In the genomic region with DNA sequence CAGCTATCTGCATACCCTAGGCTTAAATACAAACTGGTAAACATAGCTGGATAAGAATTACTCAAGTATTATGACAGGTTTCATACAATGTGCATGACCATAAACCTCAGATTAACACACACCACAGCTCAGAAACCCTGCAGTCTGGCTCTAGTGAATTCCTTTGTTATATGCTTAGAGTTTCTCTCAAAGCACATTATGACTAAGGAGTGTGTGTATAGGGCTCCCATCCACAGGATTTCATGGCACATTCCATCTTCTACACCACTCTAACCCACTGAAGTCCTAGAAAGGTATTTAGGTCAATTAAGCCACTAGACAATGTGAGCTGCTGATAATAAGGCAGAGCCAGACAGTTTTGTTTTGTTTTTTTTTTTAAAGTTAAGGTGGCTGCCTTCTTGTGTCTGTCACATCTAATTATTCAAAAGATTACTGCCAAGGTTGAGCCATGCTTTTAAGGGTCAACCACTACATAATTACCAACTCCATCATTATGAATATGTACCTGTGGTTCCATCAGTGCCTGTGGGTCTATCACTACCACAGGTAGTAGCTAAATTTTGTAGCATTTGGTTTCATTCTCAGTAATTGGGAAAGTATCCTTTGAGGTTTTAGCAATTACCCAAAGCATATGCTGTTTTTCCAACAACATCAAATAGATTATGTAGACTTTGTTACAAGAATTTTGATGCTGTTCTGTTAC, we compare ENCODE assay signal across 10 cellular contexts.
DNase-seq lines count a peak whose midpoint lies in the region; ATAC-seq and TF ChIP-seq lines count a peak whose summit lies in the region.
"Had no signal": no experiment of that assay in that cellular context is flagged by ENCODE, and none has a peak within 500 bp of the region (broad histone marks: within the 10 kb centered on the region; RNA-seq: fewer than 3 reads in every experiment).

No MANE protein-coding gene starts in this region.

- no peak for TF ChIP-seq CTCF in activated CD8-positive, alpha-beta T cell treated with anti-CD3 and anti-CD28 coated beads for 36 hours (IDR thresholded peaks at IDR 0.05)
- no peak for TF ChIP-seq CTCF in endodermal cell (conservative IDR thresholded peaks at IDR 0.05)

- peak; percentile 27 for ATAC-seq in activated CD8-positive, alpha-beta T cell treated with anti-CD3 and anti-CD28 coated beads for 36 hours
- ATAC-seq in activated CD8-positive, alpha-beta T cell treated with anti-CD3 and anti-CD28 coated beads, Interleukin-2, amount 10 ng/mL, durations not matched to agents 7 days and 5 days: no peak
- peak; percentile 78 for ATAC-seq in HG03342 (IDR thresholded peaks at IDR 0.05; ENCODE audit: unreplicated experiment)

- H3K4me1 ChIP-seq in endodermal cell (ENCODE audit: control insufficient read depth, insufficient read depth, low read length): peaks cover 2% of the 10 kb centered on the region
- H3K4me1 ChIP-seq: BLaER1 treated with 17β-estradiol and CSF1 and Interleukin-3, amounts not matched to agents 10 nM and 100 nM had no signal

- intact Hi-C loops in activated CD8-positive, alpha-beta T cell treated with anti-CD3 and anti-CD28 coated beads for 36 hours (cut with micrococcal nuclease): no loop called here

- DNase-seq in activated CD8-positive, alpha-beta T cell treated with anti-CD3 and anti-CD28 coated beads for 36 hours: no peak
- DNase-seq in activated CD8-positive, alpha-beta T cell treated with anti-CD3 and anti-CD28 coated beads, Interleukin-2, amount 10 ng/mL, durations not matched to agents 7 days and 5 days: no peak
- no peak for DNase-seq in endodermal cell
- DNase-seq in stromal cell of bone marrow (ENCODE audit: low read depth): peak; percentile 34
- no peak for DNase-seq in NCI-H748 treated with DMSO at 0.1 percent for 48 hours (lab: John Stamatoyannopoulos, UW)
- no peak for DNase-seq in SHP77 (lab: John Stamatoyannopoulos, UW)
- no peak for DNase-seq in effector CD8-positive, alpha-beta T cell (lab: John Stamatoyannopoulos, UW)
- DNase-seq: activated CD4-positive, alpha-beta T cell treated with anti-CD3 and anti-CD28 coated beads, Interleukin-2, amount 50 U/mL, for 1 hour had no signal

- no peak overlapping the region for H3K4me3 ChIP-seq in endodermal cell (ENCODE audit: low read length)
- H3K4me3 ChIP-seq: BLaER1 treated with 17β-estradiol and CSF1 and Interleukin-3, amounts not matched to agents 10 nM and 100 nM had no signal

- CTCF ChIA-PET in activated CD8-positive, alpha-beta T cell treated with anti-CD3 and anti-CD28 coated beads for 36 hours (lab: Charles Lee): no interaction called here
- CTCF ChIA-PET in activated CD8-positive, alpha-beta T cell treated with anti-CD3 and anti-CD28 coated beads, Interleukin-2, amount 10 ng/mL, durations not matched to agents 7 days and 5 days (lab: Charles Lee): no interaction called here

- peaks cover 3% of the 10 kb centered on the region for H3K27me3 Mint-ChIP-seq in activated CD8-positive, alpha-beta T cell treated with anti-CD3 and anti-CD28 coated beads for 36 hours
- peaks cover 2% of the 10 kb centered on the region for H3K27me3 Mint-ChIP-seq in activated CD8-positive, alpha-beta T cell treated with anti-CD3 and anti-CD28 coated beads, Interleukin-2, amount 10 ng/mL, durations not matched to agents 7 days and 5 days (ENCODE audit: low read depth)
- H3K27me3 Mint-ChIP-seq in endodermal cell (ENCODE audit: insufficient read depth): no peaks in the 10 kb centered on the region

- no peaks in the 10 kb centered on the region for H3K36me3 ChIP-seq in endodermal cell (ENCODE audit: control insufficient read depth, insufficient read depth, low read length)

- H3K27ac Mint-ChIP-seq in activated CD8-positive, alpha-beta T cell treated with anti-CD3 and anti-CD28 coated beads for 36 hours: no peak overlapping the region
- no peak overlapping the region for H3K27ac Mint-ChIP-seq in activated CD8-positive, alpha-beta T cell treated with anti-CD3 and anti-CD28 coated beads, Interleukin-2, amount 10 ng/mL, durations not matched to agents 7 days and 5 days
- no peak overlapping the region for H3K27ac Mint-ChIP-seq in endodermal cell

- peaks cover 23% of the 10 kb centered on the region for H3K9me3 ChIP-seq in endodermal cell (ENCODE audit: control insufficient read depth, low read length)

- POLR2A ChIA-PET in activated CD8-positive, alpha-beta T cell treated with anti-CD3 and anti-CD28 coated beads for 36 hours (lab: Charles Lee): no interaction called here
- POLR2A ChIA-PET in activated CD8-positive, alpha-beta T cell treated with anti-CD3 and anti-CD28 coated beads, Interleukin-2, amount 10 ng/mL, durations not matched to agents 7 days and 5 days (lab: Charles Lee): no interaction called here

- H3K9ac ChIP-seq in endodermal cell (ENCODE audit: extremely low read depth, low read length, poor library complexity, severe bottlenecking): no peak overlapping the region
- H3K9ac ChIP-seq: BLaER1 treated with 17β-estradiol and CSF1 and Interleukin-3, amounts not matched to agents 10 nM and 100 nM had no signal

- H3K27ac ChIP-seq in endodermal cell (ENCODE audit: low read depth, low read length): peak overlapping the region; percentile 59
- H3K27ac ChIP-seq: BLaER1 treated with 17β-estradiol and CSF1 and Interleukin-3, amounts not matched to agents 10 nM and 100 nM had no signal

- H3K36me3 Mint-ChIP-seq in activated CD8-positive, alpha-beta T cell treated with anti-CD3 and anti-CD28 coated beads for 36 hours (ENCODE audit: low read depth): peaks cover 1% of the 10 kb centered on the region
- no peaks in the 10 kb centered on the region for H3K36me3 Mint-ChIP-seq in activated CD8-positive, alpha-beta T cell treated with anti-CD3 and anti-CD28 coated beads, Interleukin-2, amount 10 ng/mL, durations not matched to agents 7 days and 5 days (ENCODE audit: low read depth)
- no peaks in the 10 kb centered on the region for H3K36me3 Mint-ChIP-seq in endodermal cell (ENCODE audit: low read depth)

- no peaks in the 10 kb centered on the region for H3K27me3 ChIP-seq in endodermal cell (ENCODE audit: control insufficient read depth, insufficient read depth, low read length, poor library complexity, severe bottlenecking)
- H3K27me3 ChIP-seq: BLaER1 treated with 17β-estradiol and CSF1 and Interleukin-3, amounts not matched to agents 10 nM and 100 nM had no signal

- H3K4me3 Mint-ChIP-seq in activated CD8-positive, alpha-beta T cell treated with anti-CD3 and anti-CD28 coated beads for 36 hours: no peak overlapping the region
- H3K4me3 Mint-ChIP-seq in activated CD8-positive, alpha-beta T cell treated with anti-CD3 and anti-CD28 coated beads, Interleukin-2, amount 10 ng/mL, durations not matched to agents 7 days and 5 days: no peak overlapping the region
- no peak overlapping the region for H3K4me3 Mint-ChIP-seq in endodermal cell

- peaks cover 5% of the 10 kb centered on the region for H3K9me3 Mint-ChIP-seq in activated CD8-positive, alpha-beta T cell treated with anti-CD3 and anti-CD28 coated beads for 36 hours
- no peaks in the 10 kb centered on the region for H3K9me3 Mint-ChIP-seq in activated CD8-positive, alpha-beta T cell treated with anti-CD3 and anti-CD28 coated beads, Interleukin-2, amount 10 ng/mL, durations not matched to agents 7 days and 5 days (ENCODE audit: insufficient read depth)
- H3K9me3 Mint-ChIP-seq in endodermal cell: peaks cover 16% of the 10 kb centered on the region

- H3K4me1 Mint-ChIP-seq in activated CD8-positive, alpha-beta T cell treated with anti-CD3 and anti-CD28 coated beads for 36 hours (ENCODE audit: low read depth): peaks cover 13% of the 10 kb centered on the region
- no peaks in the 10 kb centered on the region for H3K4me1 Mint-ChIP-seq in activated CD8-positive, alpha-beta T cell treated with anti-CD3 and anti-CD28 coated beads, Interleukin-2, amount 10 ng/mL, durations not matched to agents 7 days and 5 days (ENCODE audit: low read depth)
- peaks cover 16% of the 10 kb centered on the region for H3K4me1 Mint-ChIP-seq in endodermal cell
